In the genomic region with DNA sequence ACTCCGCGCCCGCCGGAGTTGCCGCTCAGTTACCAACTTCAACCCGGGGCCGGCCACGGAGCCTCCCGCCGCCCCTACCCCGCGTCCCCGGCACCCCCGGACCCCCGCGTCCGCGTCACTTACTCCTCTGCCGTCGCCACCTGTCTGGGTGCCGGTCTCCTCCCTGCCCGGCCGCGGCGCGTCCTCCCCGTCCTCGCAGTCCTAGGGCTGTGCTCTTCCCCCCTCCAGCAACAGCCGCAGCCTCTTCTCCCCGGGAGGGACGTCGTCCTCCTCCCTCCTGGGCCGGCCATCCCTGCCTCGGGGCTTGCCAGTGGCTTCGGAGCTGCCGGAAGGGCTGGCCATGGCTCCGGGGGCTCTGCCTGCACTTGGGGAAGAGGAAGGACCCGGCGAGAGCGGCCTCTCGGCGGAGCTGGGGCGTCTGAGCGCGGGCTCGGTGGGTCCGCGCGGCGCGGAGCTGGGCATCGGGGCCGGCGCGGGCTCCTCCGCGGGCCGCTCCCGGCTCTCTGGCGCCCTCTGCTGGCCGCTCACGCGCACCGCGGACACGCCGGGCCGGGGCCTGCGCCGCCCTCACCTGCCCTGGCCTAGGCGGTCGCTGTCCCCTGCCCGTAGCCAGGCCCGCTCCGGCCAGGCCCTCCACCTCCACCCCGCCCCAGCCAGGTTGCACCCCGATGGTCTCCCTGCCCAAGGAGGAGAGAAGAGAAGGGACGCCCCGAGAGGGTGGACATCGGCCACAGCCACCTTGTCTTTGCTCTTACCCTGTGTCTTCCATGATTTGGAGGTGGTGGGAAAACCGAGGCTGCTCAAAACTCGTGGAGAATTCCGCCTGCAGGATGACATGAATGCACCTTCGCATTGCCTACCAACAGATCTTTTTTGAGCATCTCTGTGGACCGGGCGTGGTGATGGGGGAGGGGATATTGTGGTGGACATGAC, we compare ENCODE assay signal across 9 cellular contexts. TPM values are rescaled to one million over a fixed set of nuclear protein-coding genes. Genes with fewer than 3 reads are reported as not detected.
DNase-seq lines count a peak whose midpoint lies in the region; ATAC-seq and TF ChIP-seq lines count a peak whose summit lies in the region.
"Not testable (repeated sequence)": the region's sequence is repeated elsewhere in the genome, so short reads cannot be mapped to it uniquely, and the experiment has no call there.
"Had no signal": no experiment of that assay in that cellular context is flagged by ENCODE, and none has a peak within 500 bp of the region (broad histone marks: within the 10 kb centered on the region; RNA-seq: fewer than 3 reads in every experiment).

No MANE protein-coding gene starts in this region.

- not testable (repeated sequence) for H3K27ac ChIP-seq in naive thymus-derived CD4-positive, alpha-beta T cell (ENCODE audit: low read depth, low read length)

- H3K27ac Mint-ChIP-seq in activated B cell treated with CpG ODN at 0.5 μM for 24 hours, result not testable (repeated sequence)
- H3K27ac Mint-ChIP-seq in naive thymus-derived CD4-positive, alpha-beta T cell, result peak overlapping the region in 1 of 9 donors; percentile 59

- H3K36me3 ChIP-seq in adipocyte (ENCODE audit: control insufficient read depth, insufficient read depth, low read length, severe bottlenecking); naive thymus-derived CD4-positive, alpha-beta T cell (ENCODE audit: control insufficient read depth in 2 of 3, insufficient read depth in 3 of 3, low read length in 3 of 3): not testable (repeated sequence)

- CTCF ChIA-PET in activated B cell treated with CpG ODN at 0.5 μM for 24 hours (lab: Charles Lee), result interaction anchor here (0.7 kb wide), 1 partner anchor 61 kb away, joined by 4 read pairs; no protein-coding TSS in a partner anchor
- CTCF ChIA-PET in naive thymus-derived CD4-positive, alpha-beta T cell (lab: Charles Lee), result interaction anchor here (0.6 to 1.7 kb wide), 4 partner anchors 24 to 1620 kb away, joined by 3 to 6 read pairs (median 4); no protein-coding TSS in a partner anchor

- DNase-seq in AG09319 (ENCODE audit: extremely low read depth, low read depth), result not testable (repeated sequence)
- DNase-seq in GM19240 (ENCODE audit: insufficient read length, low spot score), result peak; percentile 30
- DNase-seq in NCI-H2227 (lab: John Stamatoyannopoulos, UW; ENCODE audit: unreplicated experiment), result peak; percentile 32
- DNase-seq in activated B cell treated with CpG ODN at 0.5 μM for 24 hours, result peak; percentile 81
- peak; percentile 68 for DNase-seq in adipocyte (ENCODE audit: low read depth)
- peak; percentile 45 for DNase-seq in glomerular visceral epithelial cell (ENCODE audit: extremely low spot score)
- peak; percentile 12 to 86 (median 67) for DNase-seq in naive thymus-derived CD4-positive, alpha-beta T cell
- DNase-seq in stimulated activated CD8-positive, alpha-beta memory T cell treated with anti-CD3 and anti-CD28 coated beads, Interleukin-12 subunit alpha, Interleukin-12 subunit beta, amount 100 ng/mL, for 1 hour (ENCODE audit: low read depth), result peak; percentile 37

- not testable (repeated sequence) for H3K9me3 ChIP-seq in adipocyte (ENCODE audit: control insufficient read depth, low read length); naive thymus-derived CD4-positive, alpha-beta T cell (ENCODE audit: control insufficient read depth in 2 of 3, low read length in 3 of 3)

- intact Hi-C loops in activated B cell treated with CpG ODN at 0.5 μM for 24 hours (cut with micrococcal nuclease), result loop anchor here (1.0 to 5.0 kb wide), 4 partner anchors 61 to 621 kb away; partner anchors contain the start of gene TMCC1
- intact Hi-C loops in naive thymus-derived CD4-positive, alpha-beta T cell (cut with micrococcal nuclease), result loop anchor here (1.0 to 10.0 kb wide), 6 partner anchors 58 to 511 kb away; no protein-coding TSS in a partner anchor

- H3K27me3 ChIP-seq in adipocyte (replicated peaks; ENCODE audit: control insufficient read depth, insufficient read depth, low read length); naive thymus-derived CD4-positive, alpha-beta T cell (ENCODE audit: control insufficient read depth in 2 of 2, insufficient read depth in 2 of 2, low read length in 2 of 2): not testable (repeated sequence)

- H3K9me3 Mint-ChIP-seq in activated B cell treated with CpG ODN at 0.5 μM for 24 hours; naive thymus-derived CD4-positive, alpha-beta T cell: not testable (repeated sequence)

- POLR2A ChIA-PET in activated B cell treated with CpG ODN at 0.5 μM for 24 hours (lab: Charles Lee); naive thymus-derived CD4-positive, alpha-beta T cell (lab: Charles Lee): not testable (repeated sequence)

- peak overlapping the region; percentile 68 for H3K4me3 Mint-ChIP-seq in activated B cell treated with CpG ODN at 0.5 μM for 24 hours
- peak overlapping the region in 9 of 10 donors; percentile 50 to 78 (median 61) for H3K4me3 Mint-ChIP-seq in naive thymus-derived CD4-positive, alpha-beta T cell

- peak; percentile 35 for TF ChIP-seq CTCF in AG09319 (IDR thresholded peaks at IDR 0.05; ENCODE audit: low read depth, low read length)
- not testable (repeated sequence) for TF ChIP-seq CTCF in activated B cell treated with CpG ODN at 0.5 μM for 24 hours (IDR thresholded peaks at IDR 0.05)

- not testable (repeated sequence) for H3K36me3 Mint-ChIP-seq in activated B cell treated with CpG ODN at 0.5 μM for 24 hours (ENCODE audit: low read depth); naive thymus-derived CD4-positive, alpha-beta T cell

- H3K9ac ChIP-seq in adipocyte (ENCODE audit: low read length), result peak overlapping the region; percentile 74

- H3K4me1 ChIP-seq in adipocyte (ENCODE audit: control insufficient read depth, insufficient read depth, low read length); naive thymus-derived CD4-positive, alpha-beta T cell (ENCODE audit: control insufficient read depth in 2 of 2, insufficient read depth in 2 of 2, low read length in 2 of 2): not testable (repeated sequence)

- H3K4me3 ChIP-seq in adipocyte (ENCODE audit: low read length), result peak overlapping the region; percentile 68
- H3K4me3 ChIP-seq in naive thymus-derived CD4-positive, alpha-beta T cell (ENCODE audit: low read length), result not testable (repeated sequence)

- not testable (repeated sequence) for H3K4me1 Mint-ChIP-seq in activated B cell treated with CpG ODN at 0.5 μM for 24 hours
- H3K4me1 Mint-ChIP-seq in naive thymus-derived CD4-positive, alpha-beta T cell, result peaks cover 0 to 11% (median 7%) of the 10 kb centered on the region in 7 donors

- ATAC-seq in activated B cell treated with CpG ODN at 0.5 μM for 24 hours (ENCODE audit: low read depth), result peak; percentile 52
- peak; percentile 49 for ATAC-seq in naive thymus-derived CD4-positive, alpha-beta T cell

- peaks cover 28% of the 10 kb centered on the region for H3K27me3 Mint-ChIP-seq in activated B cell treated with CpG ODN at 0.5 μM for 24 hours
- peaks cover 30 to 48% (median 38%) of the 10 kb centered on the region in 5 donors for H3K27me3 Mint-ChIP-seq in naive thymus-derived CD4-positive, alpha-beta T cell

RNA-seq across cellular contexts. Expression of gene TRH, which starts 28.4 kb away (rescaled TPM):
- total RNA-seq in activated B cell treated with CpG ODN at 0.5 μM for 24 hours, result not detected in 2 replicates
- total RNA-seq in naive thymus-derived CD4-positive, alpha-beta T cell, result not detected
- not detected for polyA plus RNA-seq in naive thymus-derived CD4-positive, alpha-beta T cell
- total RNA-seq: H4 had no signal
